Comparison of ENCODE assay signal across 13 cellular contexts in the genomic region with DNA sequence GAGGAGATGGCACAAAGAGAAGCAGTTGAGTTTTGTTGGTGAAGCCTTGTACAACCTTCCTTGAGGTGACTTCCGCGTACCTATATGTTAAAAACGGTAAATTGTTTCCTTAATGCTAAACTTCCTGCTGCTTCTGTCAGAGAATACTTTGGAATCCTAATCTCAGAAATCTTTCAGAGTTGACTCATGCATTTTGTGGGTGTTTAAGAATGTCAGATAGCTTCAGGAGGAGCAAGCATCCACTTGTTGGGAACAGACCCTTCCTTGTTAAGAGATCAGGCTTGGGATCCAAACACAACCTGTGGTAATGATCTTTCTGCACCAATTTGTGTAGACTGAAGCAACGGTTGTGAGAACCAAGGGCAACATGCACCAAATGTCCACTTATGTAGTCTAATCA. TPM values are rescaled to one million over a fixed set of nuclear protein-coding genes. Genes with fewer than 3 reads are reported as not detected.
DNase-seq lines count a peak whose midpoint lies in the region; ATAC-seq and TF ChIP-seq lines count a peak whose summit lies in the region.
"Had no signal": no experiment of that assay in that cellular context is flagged by ENCODE, and none has a peak within 500 bp of the region (broad histone marks: within the 10 kb centered on the region; RNA-seq: fewer than 3 reads in every experiment).

No MANE protein-coding gene starts in this region.

- H3K4me3 Mint-ChIP-seq in HFFc6, result no peak overlapping the region

- peak overlapping the region; percentile 23; the same call in 1 of the 2 replicates for H3K4me3 ChIP-seq in ACC112 (ENCODE audit: low read depth, low read length)
- H3K4me3 ChIP-seq: cardiac muscle cell, lung had no signal

- ATAC-seq in GM19035 (IDR thresholded peaks at IDR 0.05; ENCODE audit: unreplicated experiment), result no peak
- ATAC-seq in GM21825 (IDR thresholded peaks at IDR 0.05; ENCODE audit: unreplicated experiment), result no peak

- H3K27ac ChIP-seq in ACC112 (ENCODE audit: low read depth, low read length), result peak overlapping the region; percentile 72
- H3K27ac ChIP-seq: cardiac muscle cell had no signal

- H3K27me3 Mint-ChIP-seq in HFFc6 (ENCODE audit: insufficient read depth), result peaks cover 36% of the 10 kb centered on the region; the same call in 1 of the 2 replicates
- H3K27me3 Mint-ChIP-seq: progenitor cell of endocrine pancreas had no signal

- peaks cover 97% of the 10 kb centered on the region for H3K79me2 ChIP-seq in ACC112 (ENCODE audit: control insufficient read depth, insufficient read depth, low read length, unreplicated experiment)

- DNase-seq in HFFc6, result peak; percentile 52
- peak; percentile 80 for DNase-seq in amniotic epithelial cell (ENCODE audit: low read depth)
- DNase-seq in glomerular visceral epithelial cell (ENCODE audit: extremely low spot score), result peak; percentile 73
- DNase-seq in NCI-H2196 (lab: John Stamatoyannopoulos, UW; ENCODE audit: unreplicated experiment), result no peak
- DNase-seq in germinal center (ENCODE audit: low spot score), result no peak
- DNase-seq: NCI-H2171 treated with DMSO at 0.1 percent for 48 hours, substantia nigra had no signal

- H3K36me3 Mint-ChIP-seq in HFFc6 (ENCODE audit: low read depth), result no peaks in the 10 kb centered on the region

- no peak for TF ChIP-seq CTCF in HFFc6 (IDR thresholded peaks at IDR 0.05)

- H3K4me1 Mint-ChIP-seq in HFFc6 (ENCODE audit: low read depth), result peaks cover 36% of the 10 kb centered on the region

- no peaks in the 10 kb centered on the region for H3K27me3 ChIP-seq in ACC112 (ENCODE audit: insufficient read depth, low read length)
- H3K27me3 ChIP-seq: cardiac muscle cell had no signal

- no peak overlapping the region for H2AFZ ChIP-seq in ACC112 (ENCODE audit: low read length, unreplicated experiment)

- no peak overlapping the region for H3K27ac Mint-ChIP-seq in HFFc6
- H3K27ac Mint-ChIP-seq: progenitor cell of endocrine pancreas had no signal

- no peaks in the 10 kb centered on the region for H3K36me3 ChIP-seq in ACC112 (ENCODE audit: insufficient read depth, low read length)
- H3K36me3 ChIP-seq: cardiac muscle cell had no signal

- no peaks in the 10 kb centered on the region for H3K9me3 Mint-ChIP-seq in HFFc6

- peaks cover 65% of the 10 kb centered on the region for H3K4me1 ChIP-seq in ACC112 (ENCODE audit: control insufficient read depth, insufficient read depth, low read length, unreplicated experiment)

RNA-seq across cellular contexts. Expression of a gene that starts 29.5 kb away (rescaled TPM):
- total RNA-seq in HFFc6 (2021; fragmentation: NEBNext Ultra II Directional; extraction: Animal tissue kit (Norgen Biotek cat#: 25700)), result 1 to 10 TPM in 2 of 6 experiments, under 1 TPM in 4; 0.25 to 3.3 (median 0.53) TPM

Comparison
In these comparisons a context has a peak if more than half of its experiments do, and no peak if none do; other contexts are left out.
1. DNase-seq: peak in HFFc6 (single experiment), amniotic epithelial cell (single experiment) and glomerular visceral epithelial cell (single experiment); none in NCI-H2196 (single experiment) and germinal center (single experiment).